8 cellular contexts compared by ENCODE assay signal in genomic region chr12:101939856-101940265, GRCh38.
DNase-seq lines count a peak whose midpoint lies in the region; ATAC-seq and TF ChIP-seq lines count a peak whose summit lies in the region.

No MANE protein-coding gene starts in this region.

- intact Hi-C loops in transverse colon (cut with DNase I; ENCODE audit: low total_unique reads), result loop anchor here (5.0 to 10.0 kb wide), 2 partner anchors 125 to 542 kb away; partner anchors contain the start of genes IGF1 and WASHC3

- H2AFZ ChIP-seq in OCI-LY3 (ENCODE audit: low read depth, low read length), result no peak overlapping the region

- H3K4me1 Mint-ChIP-seq in activated T-cell treated with anti-CD3 and anti-CD28 coated beads, Interleukin-2, amount 50 U/mL, for 24 hours (ENCODE audit: low read depth), result peaks cover 13% of the 10 kb centered on the region

- no peak overlapping the region for H3K27ac Mint-ChIP-seq in activated T-cell treated with anti-CD3 and anti-CD28 coated beads, Interleukin-2, amount 50 U/mL, for 24 hours

- 0 to 5% methylated on average over 2 to 3 of the region's 3 CpGs for WGBS in transverse colon (ENCODE audit: low coverage in 1 of 2), 2 donors

- H3K4me3 Mint-ChIP-seq in activated T-cell treated with anti-CD3 and anti-CD28 coated beads, Interleukin-2, amount 50 U/mL, for 24 hours, result no peak overlapping the region

- peaks cover 75% of the 10 kb centered on the region for H3K4me1 ChIP-seq in OCI-LY3 (ENCODE audit: low read length)
- H3K4me1 ChIP-seq in transverse colon, result peaks cover 0 to 10% (median 2%) of the 10 kb centered on the region in 4 donors

- peaks cover 75% of the 10 kb centered on the region for H3K79me2 ChIP-seq in OCI-LY3 (ENCODE audit: low read length)

- peak overlapping the region; percentile 47 for H3K9ac ChIP-seq in OCI-LY3 (ENCODE audit: low read length)

- no peak for TF ChIP-seq EP300 in transverse colon (IDR thresholded peaks at IDR 0.05; ENCODE audit: low read depth)

- in situ Hi-C loops in transverse colon (cut with MboI; ENCODE audit: low pct_ligation_motif_present in 1 of 4, low pct_unique_long_range_greater_than_20kb in 1 of 4, low sequenced_read_pairs in 3 of 4), result loop anchor here (10.0 to 25.0 kb wide), 2 partner anchors 545 to 547 kb away; partner anchors contain the start of gene IGF1 (in 4 of the 4)

- H3K9me3 ChIP-seq in OCI-LY3 (ENCODE audit: insufficient read depth, low read length) (no peaks in the 10 kb centered on the region), transverse colon (no peaks in the 10 kb centered on the region)

- TF ChIP-seq POLR2A in transverse colon (IDR thresholded peaks at IDR 0.05), result no peak

- TF ChIP-seq CTCF in GM06990 (IDR thresholded peaks at IDR 0.05; ENCODE audit: insufficient read depth, low read length, poor library complexity, severe bottlenecking) (peak; percentile 73), OCI-LY3 (IDR thresholded peaks at IDR 0.05; ENCODE audit: low read depth, low read length) (peak; percentile 87), fibroblast of villous mesenchyme (IDR thresholded peaks at IDR 0.05; ENCODE audit: insufficient read depth, low read depth, low read length) (peak; percentile 86), omental fat pad (IDR thresholded peaks at IDR 0.05) (peak in 1 of 3 donors; percentile 26), transverse colon (IDR thresholded peaks at IDR 0.05) (peak; percentile 63 to 72 (median 65))

- DNase-seq in GM06990 (ENCODE audit: extremely low read depth, insufficient read length) (no peak), HUDEP-2 (lab: John Stamatoyannopoulos, UW; ENCODE audit: unreplicated experiment in 76 of 76) (peak in 48 of 76 experiments; percentile 1 to 66 (median 32)), fibroblast of villous mesenchyme (ENCODE audit: low read depth) (peak; percentile 90), omental fat pad (ENCODE audit: low spot score) (no peak), transverse colon (peak; percentile 60), NCI-H446 treated with DMSO at 0.1 percent for 48 hours (lab: John Stamatoyannopoulos, UW) (no peak)
- peak; percentile 36 for DNase-seq in activated T-cell treated with anti-CD3 and anti-CD28 coated beads, Interleukin-2, amount 50 U/mL, for 24 hours

- H3K4me3 ChIP-seq in GM06990 (replicated peaks; ENCODE audit: low read depth, low read length), result no peak overlapping the region
- H3K4me3 ChIP-seq in OCI-LY3 (ENCODE audit: low read length), result 0 out of 2 replicates have a peak overlapping the region, but pooled peaks have one; percentile 6
- H3K4me3 ChIP-seq in fibroblast of villous mesenchyme (ENCODE audit: low read depth, low read length), result no peak overlapping the region
- H3K4me3 ChIP-seq in transverse colon, result no peak overlapping the region

- H3K27me3 ChIP-seq in GM06990 (replicated peaks; ENCODE audit: control insufficient read depth, insufficient read depth, low read length) (no peaks in the 10 kb centered on the region), OCI-LY3 (ENCODE audit: low read depth, low read length) (no peaks in the 10 kb centered on the region), transverse colon (no peaks in the 10 kb centered on the region)

- H3K27ac ChIP-seq in OCI-LY3 (ENCODE audit: low read length) (peak overlapping the region; percentile 93), transverse colon (peak overlapping the region in 3 of 4 donors; percentile 6 to 32 (median 20))

- H3K27me3 Mint-ChIP-seq in activated T-cell treated with anti-CD3 and anti-CD28 coated beads, Interleukin-2, amount 50 U/mL, for 24 hours, result peaks cover 16% of the 10 kb centered on the region

- H3K36me3 Mint-ChIP-seq in activated T-cell treated with anti-CD3 and anti-CD28 coated beads, Interleukin-2, amount 50 U/mL, for 24 hours (ENCODE audit: low read depth), result no peaks in the 10 kb centered on the region

- H3K4me2 ChIP-seq in OCI-LY3 (ENCODE audit: low read length), result peak overlapping the region; percentile 38

- peak; percentile 57 for ATAC-seq in omental fat pad (ENCODE audit: low FRiP score)

- H3K9me3 Mint-ChIP-seq in activated T-cell treated with anti-CD3 and anti-CD28 coated beads, Interleukin-2, amount 50 U/mL, for 24 hours, result no peaks in the 10 kb centered on the region

- H4K20me1 ChIP-seq in OCI-LY3 (ENCODE audit: insufficient read depth, low read length), result peaks cover 4% of the 10 kb centered on the region; the same call in 1 of the 2 replicates

- peaks cover 12% of the 10 kb centered on the region for H3K36me3 ChIP-seq in GM06990 (ENCODE audit: control insufficient read depth, insufficient read depth, low read length)
- peaks cover 57% of the 10 kb centered on the region for H3K36me3 ChIP-seq in OCI-LY3 (replicated peaks; ENCODE audit: low read depth, low read length)
- H3K36me3 ChIP-seq in transverse colon, result no peaks in the 10 kb centered on the region

Comparison
In these comparisons a context has a peak if more than half of its experiments do, and no peak if none do; other contexts are left out.
1. DNase-seq: peak in HUDEP-2 (48 of 76), activated T-cell treated with anti-CD3 and anti-CD28 coated beads, Interleukin-2, amount 50 U/mL, for 24 hours (single experiment), fibroblast of villous mesenchyme (single experiment) and transverse colon (single experiment); none in GM06990 (single experiment), omental fat pad (single experiment) and NCI-H446 treated with DMSO at 0.1 percent for 48 hours (single experiment).